In the genomic region with DNA sequence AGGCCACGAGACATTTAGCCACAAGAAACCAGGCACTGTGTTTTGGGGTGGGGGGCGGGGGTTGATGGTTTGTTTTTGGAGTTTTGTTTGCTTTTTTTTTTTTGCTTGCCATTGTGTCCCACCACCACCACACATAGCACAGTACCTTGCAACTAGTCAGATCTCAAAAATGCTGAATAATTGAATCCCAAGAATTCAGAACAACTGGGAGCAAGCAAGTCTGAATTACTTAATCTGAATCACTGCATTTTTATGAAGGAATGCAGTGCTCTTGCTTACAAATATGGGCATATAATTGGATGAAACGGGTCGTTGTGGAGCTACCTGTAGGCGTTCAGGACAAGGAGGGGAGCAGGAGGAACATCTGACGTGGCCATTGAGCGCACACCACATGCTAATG, we compare ENCODE assay signal across 25 cellular contexts.
"Had no signal": no experiment of that assay in that cellular context is flagged by ENCODE, and none has a peak within 500 bp of the region (broad histone marks: within the 10 kb centered on the region; RNA-seq: fewer than 3 reads in every experiment).

No MANE protein-coding gene starts in this region.

- ATAC-seq: natural killer cell; right lobe of liver; stimulated activated effector memory CD8-positive, alpha-beta T cell treated with anti-CD3 and anti-CD28 coated beads, Interleukin-12 subunit alpha, Interleukin-12 subunit beta, amount 100 ng/mL, for 72 hours; upper lobe of right lung had no signal

- FAIRE-seq: small intestine, urothelium cell line had no signal

- H3K4me1 Mint-ChIP-seq: mesothelial cell of epicardium; naive B cell; natural killer cell; nephron progenitor cell; neural progenitor cell; stimulated activated effector memory CD8-positive, alpha-beta T cell treated with anti-CD3 and anti-CD28 coated beads, Interleukin-12 subunit alpha, Interleukin-12 subunit beta, amount 100 ng/mL, for 72 hours had no signal

- H3K4me1 ChIP-seq: left ventricle myocardium inferior, neural progenitor cell, right atrium auricular region, right lobe of liver, spleen, suprapubic skin, tibial artery, upper lobe of right lung had no signal

- H3K36me3 Mint-ChIP-seq: neural progenitor cell; stimulated activated effector memory CD8-positive, alpha-beta T cell treated with anti-CD3 and anti-CD28 coated beads, Interleukin-12 subunit alpha, Interleukin-12 subunit beta, amount 100 ng/mL, for 72 hours had no signal

- H3K9me3 Mint-ChIP-seq: stimulated activated naive CD8-positive, alpha-beta T cell treated with anti-CD3 and anti-CD28 coated beads, Interleukin-15, Interleukin-2, amounts not matched to agents 100 ng/mL and 50 ng/mL, for 24 hours had no signal

- H3K36me3 ChIP-seq: left ventricle myocardium inferior, neural progenitor cell, ovary, right atrium auricular region, right lobe of liver, spleen, suprapubic skin, thoracic aorta, tibial artery, upper lobe of right lung had no signal

- H3K9me3 ChIP-seq: ovary, right lobe of liver had no signal

- H3K27me3 Mint-ChIP-seq: stimulated activated naive CD8-positive, alpha-beta T cell treated with anti-CD3 and anti-CD28 coated beads, Interleukin-15, Interleukin-2, amounts not matched to agents 100 ng/mL and 50 ng/mL, for 24 hours had no signal

- DNase-seq: hypothalamus; islet precursor cell; left ventricle myocardium inferior; mesendoderm; naive B cell; natural killer cell; nephron progenitor cell; ovary; right lobe of liver; small intestine; spleen; stimulated activated CD4-positive, alpha-beta T cell treated with anti-CD3 and anti-CD28 coated beads, Interleukin-4, amount 100 ng/mL, for 24 hours; stimulated activated naive CD4-positive, alpha-beta T cell; tibial artery; upper lobe of right lung had no signal

- H3K27ac ChIP-seq: left ventricle myocardium inferior, neural progenitor cell, ovary, right atrium auricular region, right lobe of liver, spleen, suprapubic skin, thoracic aorta, tibial artery, upper lobe of right lung had no signal

- H3K27me3 ChIP-seq: neural progenitor cell, ovary, right atrium auricular region, right lobe of liver, spleen, suprapubic skin, tibial artery, upper lobe of right lung had no signal

- H3K9ac ChIP-seq: neural progenitor cell had no signal

- H2AFZ ChIP-seq: neural progenitor cell had no signal

- H3K4me3 Mint-ChIP-seq: mesothelial cell of epicardium; naive B cell; natural killer cell; nephron progenitor cell; neural progenitor cell; stimulated activated effector memory CD8-positive, alpha-beta T cell treated with anti-CD3 and anti-CD28 coated beads, Interleukin-12 subunit alpha, Interleukin-12 subunit beta, amount 100 ng/mL, for 72 hours; stimulated activated naive CD8-positive, alpha-beta T cell treated with anti-CD3 and anti-CD28 coated beads, Interleukin-15, Interleukin-2, amounts not matched to agents 100 ng/mL and 50 ng/mL, for 24 hours had no signal

- H3K4me2 ChIP-seq: neural progenitor cell had no signal

- H3K4me3 ChIP-seq: left ventricle myocardium inferior, lung, neural progenitor cell, ovary, right atrium auricular region, right lobe of liver, spleen, suprapubic skin, thoracic aorta, tibial artery, upper lobe of right lung had no signal

- H3K27ac Mint-ChIP-seq: mesothelial cell of epicardium; naive B cell; natural killer cell; nephron progenitor cell; neural progenitor cell; progenitor cell of endocrine pancreas; stimulated activated effector memory CD8-positive, alpha-beta T cell treated with anti-CD3 and anti-CD28 coated beads, Interleukin-12 subunit alpha, Interleukin-12 subunit beta, amount 100 ng/mL, for 72 hours; stimulated activated naive CD8-positive, alpha-beta T cell treated with anti-CD3 and anti-CD28 coated beads, Interleukin-15, Interleukin-2, amounts not matched to agents 100 ng/mL and 50 ng/mL, for 24 hours had no signal
